20 cellular contexts compared by ENCODE assay signal in genomic region chr10:36677170-36677768, GRCh38.
DNase-seq lines count a peak whose midpoint lies in the region; ATAC-seq, FAIRE-seq and TF ChIP-seq lines count a peak whose summit lies in the region.
"Had no signal": no experiment of that assay in that cellular context is flagged by ENCODE, and none has a peak within 500 bp of the region (broad histone marks: within the 10 kb centered on the region; RNA-seq: fewer than 3 reads in every experiment).

No MANE protein-coding gene starts in this region.

- H3K4me2 ChIP-seq in astrocyte (ENCODE audit: low read length) = peak overlapping the region; percentile 62
- H3K4me2 ChIP-seq: BLaER1 had no signal

- DNase-seq in Daoy (ENCODE audit: low read depth) (peak; percentile 14), NCI-H1092 (lab: John Stamatoyannopoulos, UW) (peak; percentile 50), astrocyte (ENCODE audit: low read depth) (no peak), non-pigmented ciliary epithelial cell (ENCODE audit: low read depth) (peak; percentile 32), WTC11 (ENCODE audit: low spot score) (no peak), NCI-H2227 treated with DMSO at 0.1 percent for 48 hours (lab: John Stamatoyannopoulos, UW) (no peak), adrenal gland (no peak)
- DNase-seq: activated CD4-positive, alpha-beta T cell treated with anti-CD3 and anti-CD28 coated beads for 36 hours; activated naive CD4-positive, alpha-beta T cell treated with Interleukin-2 at 50 U/mL for 16 hours; midbrain; right cardiac atrium; stimulated activated CD4-positive, alpha-beta T cell treated with anti-CD3 and anti-CD28 coated beads, Interleukin-4, amount 100 ng/mL, for 1 hour; stimulated activated CD8-positive, alpha-beta memory T cell treated with anti-CD3 and anti-CD28 coated beads, Interleukin-4, amount 100 ng/mL, for 48 hours; T1000 had no signal

- H2AFZ ChIP-seq in astrocyte (ENCODE audit: low read depth, low read length) = no peak overlapping the region

- H3K27me3 ChIP-seq in astrocyte (ENCODE audit: insufficient read depth, low read length) (no peaks in the 10 kb centered on the region), adrenal gland (no peaks in the 10 kb centered on the region)
- H3K27me3 ChIP-seq: BLaER1, body of pancreas, neutrophil, SJSA1 had no signal

- no peaks in the 10 kb centered on the region for H3K27me3 Mint-ChIP-seq in astrocyte (ENCODE audit: low read depth, unreplicated experiment)
- no peaks in the 10 kb centered on the region for H3K27me3 Mint-ChIP-seq in WTC11 (ENCODE audit: low read depth)
- H3K27me3 Mint-ChIP-seq: activated CD4-positive, alpha-beta T cell treated with anti-CD3 and anti-CD28 coated beads for 36 hours had no signal

- peaks cover 20% of the 10 kb centered on the region for H3K4me1 ChIP-seq in astrocyte (ENCODE audit: insufficient read depth, low read length)
- peaks cover 0 to 9% of the 10 kb centered on the region in 2 donors for H3K4me1 ChIP-seq in adrenal gland (replicated peaks in 1 of 2)
- H3K4me1 ChIP-seq: BLaER1, body of pancreas had no signal

- H3K36me3 ChIP-seq in astrocyte (ENCODE audit: insufficient read depth, low read length) = no peaks in the 10 kb centered on the region
- no peaks in the 10 kb centered on the region for H3K36me3 ChIP-seq in adrenal gland (replicated peaks in 1 of 2)
- H3K36me3 ChIP-seq: BLaER1, neutrophil, SJSA1, thoracic aorta had no signal

- no peak overlapping the region for H3K27ac Mint-ChIP-seq in astrocyte (ENCODE audit: unreplicated experiment)
- no peak overlapping the region for H3K27ac Mint-ChIP-seq in WTC11
- H3K27ac Mint-ChIP-seq: activated CD4-positive, alpha-beta T cell treated with anti-CD3 and anti-CD28 coated beads for 36 hours had no signal

- H3K9ac ChIP-seq in astrocyte (ENCODE audit: low read length) = no peak overlapping the region
- H3K9ac ChIP-seq: BLaER1 had no signal

- no peak for FAIRE-seq in astrocyte (lab: Jason Lieb, UNC)

- ATAC-seq in WTC11 = no peak
- no peak for ATAC-seq in HG03025 (IDR thresholded peaks at IDR 0.05; ENCODE audit: low FRiP score, unreplicated experiment)
- ATAC-seq: activated CD4-positive, alpha-beta T cell treated with anti-CD3 and anti-CD28 coated beads for 36 hours; body of pancreas; right cardiac atrium had no signal

- H3K9me3 ChIP-seq in astrocyte (ENCODE audit: insufficient read depth, low read depth, low read length) (no peaks in the 10 kb centered on the region), adrenal gland (replicated peaks in 1 of 3) (no peaks in the 10 kb centered on the region)
- H3K9me3 ChIP-seq: BLaER1, body of pancreas, neutrophil, SJSA1, thoracic aorta had no signal

- H3K36me3 Mint-ChIP-seq in astrocyte (ENCODE audit: low read depth, unreplicated experiment) = no peaks in the 10 kb centered on the region
- H3K36me3 Mint-ChIP-seq in WTC11 = no peaks in the 10 kb centered on the region

- H3K9me3 Mint-ChIP-seq in astrocyte (ENCODE audit: unreplicated experiment) = no peaks in the 10 kb centered on the region
- no peaks in the 10 kb centered on the region for H3K9me3 Mint-ChIP-seq in WTC11

- intact Hi-C loops in adrenal gland (cut with DNase I) = no loop called here

- no peak overlapping the region for H3K27ac ChIP-seq in astrocyte (ENCODE audit: low read depth, low read length)
- H3K27ac ChIP-seq in adrenal gland = no peak overlapping the region
- H3K27ac ChIP-seq: BLaER1, body of pancreas, neutrophil, thoracic aorta had no signal

- peaks cover 35% of the 10 kb centered on the region for H3K4me1 Mint-ChIP-seq in astrocyte (ENCODE audit: low read depth, unreplicated experiment)
- H3K4me1 Mint-ChIP-seq in WTC11 = peaks cover 9% of the 10 kb centered on the region; the same call in 1 of the 2 replicates
- H3K4me1 Mint-ChIP-seq: activated CD4-positive, alpha-beta T cell treated with anti-CD3 and anti-CD28 coated beads for 36 hours had no signal

- CTCF ChIA-PET in WTC11 (lab: Charles Lee) = no interaction called here

- H3K4me3 Mint-ChIP-seq in astrocyte (ENCODE audit: unreplicated experiment) (no peak overlapping the region), WTC11 (no peak overlapping the region)
- H3K4me3 Mint-ChIP-seq: activated CD4-positive, alpha-beta T cell treated with anti-CD3 and anti-CD28 coated beads for 36 hours had no signal

- no peaks in the 10 kb centered on the region for H3K79me2 ChIP-seq in astrocyte (ENCODE audit: insufficient read depth, low read length)

- 76 to 83% (median 80%) methylated on average over 4 of the region's 4 CpGs for WGBS in adrenal gland, 4 donors

- H3K4me3 ChIP-seq in astrocyte (ENCODE audit: insufficient read depth, low read depth, low read length) (no peak overlapping the region), adrenal gland (no peak overlapping the region)
- H3K4me3 ChIP-seq: BLaER1, body of pancreas, SJSA1, thoracic aorta had no signal

- POLR2A ChIA-PET in WTC11 (lab: Charles Lee) = no interaction called here

- TF ChIP-seq CTCF in astrocyte (IDR thresholded peaks at IDR 0.05; ENCODE audit: insufficient read depth, low read depth, low read length) = no peak
- TF ChIP-seq CTCF in WTC11 (IDR thresholded peaks at IDR 0.05) = no peak
- no peak for TF ChIP-seq CTCF in adrenal gland (IDR thresholded peaks at IDR 0.05)

- no peak for TF ChIP-seq POLR2A in adrenal gland (IDR thresholded peaks at IDR 0.05)

- no peaks in the 10 kb centered on the region for H4K20me1 ChIP-seq in astrocyte (ENCODE audit: insufficient read depth, low read length)
- H4K20me1 ChIP-seq: BLaER1 had no signal

TF ChIP-seq in WTC11, 78 proteins besides CTCF, POLR2A, EP300 and RAD21:
- no peak for TF ChIP-seq RORB (CRISPR knock-in tag; IDR thresholded peaks at IDR 0.05)
TF ChIP-seq in WTC11: peak in this region for 0.

Comparison
In these comparisons a context has a peak if more than half of its experiments do, and no peak if none do; other contexts are left out.
1. DNase-seq: peak in Daoy (single experiment), NCI-H1092 (single experiment) and non-pigmented ciliary epithelial cell (single experiment); none in astrocyte (single experiment), WTC11 (single experiment), NCI-H2227 treated with DMSO at 0.1 percent for 48 hours (single experiment) and adrenal gland (0 of 7).